1 cellular context compared by ENCODE assay signal in genomic region chr12:87413784-87414183, GRCh38.
TF ChIP-seq lines count a peak whose summit lies in the region.

No MANE protein-coding gene starts in this region.

TF ChIP-seq in SK-N-SH, 30 proteins besides CTCF, POLR2A, EP300 and RAD21 (continued from another document):
- TF ChIP-seq ZBTB33 (IDR thresholded peaks at IDR 0.05; ENCODE audit: borderline replicate concordance, low read depth), result 0 out of 2 replicates have a peak, but pooled peaks have one; percentile 47
- peak; percentile 68 for TF ChIP-seq MEF2A (IDR thresholded peaks at IDR 0.05; ENCODE audit: borderline replicate concordance, low read depth)
- TF ChIP-seq SMC3 (IDR thresholded peaks at IDR 0.05; ENCODE audit: low read depth, low read length), result no peak
- TF ChIP-seq, protein P1, sequence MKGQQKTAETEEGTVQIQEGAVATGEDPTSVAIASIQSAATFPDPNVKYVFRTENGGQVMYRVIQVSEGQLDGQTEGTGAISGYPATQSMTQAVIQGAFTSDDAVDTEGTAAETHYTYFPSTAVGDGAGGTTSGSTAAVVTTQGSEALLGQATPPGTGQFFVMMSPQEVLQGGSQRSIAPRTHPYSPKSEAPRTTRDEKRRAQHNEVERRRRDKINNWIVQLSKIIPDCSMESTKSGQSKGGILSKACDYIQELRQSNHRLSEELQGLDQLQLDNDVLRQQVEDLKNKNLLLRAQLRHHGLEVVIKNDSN (IDR thresholded peaks at IDR 0.05; ENCODE audit: borderline replicate concordance, low read depth), result no peak
- peak; percentile 100 for TF ChIP-seq TCF12 (IDR thresholded peaks at IDR 0.05)
- peak; percentile 72 for TF ChIP-seq RCOR1 (IDR thresholded peaks at IDR 0.05; ENCODE audit: low read length)
- TF ChIP-seq TAF1 (IDR thresholded peaks at IDR 0.05; ENCODE audit: borderline replicate concordance, low read depth, low read length), result 0 out of 2 replicates have a peak, but pooled peaks have one; percentile 22
- 0 out of 2 replicates have a peak, but pooled peaks have one; percentile 34 for TF ChIP-seq YY1 (IDR thresholded peaks at IDR 0.05; ENCODE audit: low read depth)
- no peak for TF ChIP-seq CHD2 (IDR thresholded peaks at IDR 0.05; ENCODE audit: low read length, partially characterized antibody)
- peak; percentile 93; the same call in 1 of the 2 replicates for TF ChIP-seq FOXM1 (IDR thresholded peaks at IDR 0.05; ENCODE audit: low read depth)
- TF ChIP-seq, protein P2, sequence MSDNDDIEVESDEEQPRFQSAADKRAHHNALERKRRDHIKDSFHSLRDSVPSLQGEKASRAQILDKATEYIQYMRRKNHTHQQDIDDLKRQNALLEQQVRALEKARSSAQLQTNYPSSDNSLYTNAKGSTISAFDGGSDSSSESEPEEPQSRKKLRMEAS (IDR thresholded peaks at IDR 0.05; ENCODE audit: low read depth), result peak; percentile 17; the same call in 1 of the 2 replicates
- TF ChIP-seq, protein P3, sequence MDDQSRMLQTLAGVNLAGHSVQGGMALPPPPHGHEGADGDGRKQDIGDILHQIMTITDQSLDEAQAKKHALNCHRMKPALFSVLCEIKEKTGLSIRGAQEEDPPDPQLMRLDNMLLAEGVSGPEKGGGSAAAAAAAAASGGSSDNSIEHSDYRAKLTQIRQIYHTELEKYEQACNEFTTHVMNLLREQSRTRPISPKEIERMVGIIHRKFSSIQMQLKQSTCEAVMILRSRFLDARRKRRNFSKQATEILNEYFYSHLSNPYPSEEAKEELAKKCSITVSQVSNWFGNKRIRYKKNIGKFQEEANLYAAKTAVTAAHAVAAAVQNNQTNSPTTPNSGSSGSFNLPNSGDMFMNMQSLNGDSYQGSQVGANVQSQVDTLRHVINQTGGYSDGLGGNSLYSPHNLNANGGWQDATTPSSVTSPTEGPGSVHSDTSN (IDR thresholded peaks at IDR 0.05), result peak; percentile 97
- peak; percentile 96 for TF ChIP-seq JUND (IDR thresholded peaks at IDR 0.05)
- TF ChIP-seq SIN3A (IDR thresholded peaks at IDR 0.05; ENCODE audit: borderline replicate concordance, low read depth, low read length), result no peak; the same call in 1 of the 2 replicates
- no peak for TF ChIP-seq EZH2phosphoT487 (IDR thresholded peaks at IDR 0.05; ENCODE audit: borderline replicate concordance, low read depth)
